Comparison of ENCODE assay signal across 30 cellular contexts in genomic region chr18:59372975-59373374, GRCh38. TPM values are rescaled to one million over a fixed set of nuclear protein-coding genes. Genes with fewer than 3 reads are reported as not detected.
"Had no signal": no experiment of that assay in that cellular context is flagged by ENCODE, and none has a peak within 500 bp of the region (broad histone marks: within the 10 kb centered on the region; RNA-seq: fewer than 3 reads in every experiment).

No MANE protein-coding gene starts in this region.

- H3K36me3 ChIP-seq: esophagus muscularis mucosa, gastroesophageal sphincter, heart left ventricle, lower lobe of right lung, neutrophil, pancreas, right lobe of liver, suprapubic skin, vagina had no signal

- H3K4me2 ChIP-seq: hepatocyte had no signal

- H3K27ac ChIP-seq: dorsolateral prefrontal cortex, epithelial cell of prostate, esophagus muscularis mucosa, foreskin keratinocyte, gastroesophageal sphincter, heart left ventricle, hepatocyte, lower lobe of right lung, neutrophil, pancreas, right lobe of liver, suprapubic skin, vagina had no signal

- H3K9me3 ChIP-seq: esophagus muscularis mucosa, gastroesophageal sphincter, lower lobe of right lung, neutrophil, pancreas, right lobe of liver, vagina had no signal

- H3K4me1 ChIP-seq: esophagus muscularis mucosa, foreskin keratinocyte, gastroesophageal sphincter, lower lobe of right lung, pancreas, right lobe of liver, suprapubic skin, vagina had no signal

- H3K4me3 ChIP-seq: dorsolateral prefrontal cortex, esophagus muscularis mucosa, gastroesophageal sphincter, heart left ventricle, hepatocyte, lower lobe of right lung, pancreas, right lobe of liver, suprapubic skin, vagina had no signal

- ATAC-seq: foreskin keratinocyte; gastroesophageal sphincter; heart left ventricle; left ventricle myocardium superior; lower lobe of right lung; naive thymus-derived CD8-positive, alpha-beta T cell; pancreas; right lobe of liver; stimulated activated naive CD8-positive, alpha-beta T cell treated with anti-CD3 and anti-CD28 coated beads, Interleukin-15, amount 100 ng/mL, for 72 hours had no signal

- H2AFZ ChIP-seq: hepatocyte had no signal

- DNase-seq: dorsolateral prefrontal cortex; effector CD4-positive, alpha-beta T cell; foreskin keratinocyte; heart left ventricle; left ventricle myocardium superior; lower lobe of right lung; naive thymus-derived CD8-positive, alpha-beta T cell; nephron progenitor cell; pancreas; right lobe of liver; small intestine; stimulated activated CD4-positive, alpha-beta T cell treated with anti-CD3 and anti-CD28 coated beads, Interleukin-1b, Interleukin-23, amount 100 ng/mL, for 48 hours; stimulated activated CD4-positive, alpha-beta T cell treated with anti-CD3 and anti-CD28 coated beads, Interleukin-4, amount 100 ng/mL, for 1 hour; stimulated activated CD8-positive, alpha-beta memory T cell treated with anti-CD3 and anti-CD28 coated beads, Interleukin-4, amount 100 ng/mL, for 48 hours; stimulated activated naive CD4-positive, alpha-beta T cell; stimulated activated naive CD8-positive, alpha-beta T cell treated with anti-CD3 and anti-CD28 coated beads, Interleukin-15, amount 100 ng/mL, for 72 hours; trophoblast cell had no signal

- H3K27me3 ChIP-seq: esophagus muscularis mucosa, pancreas, right lobe of liver, vagina had no signal

RNA-seq across cellular contexts. Expression of gene CPLX4, which starts 54.5 kb away (rescaled TPM):
- total RNA-seq: dorsolateral prefrontal cortex; esophagus muscularis mucosa; fibroblast of lung; foreskin keratinocyte; gastroesophageal sphincter; heart left ventricle; hepatocyte; left ventricle myocardium superior; lower lobe of right lung; mesenteric fat pad; myocyte; naive thymus-derived CD8-positive, alpha-beta T cell; posterior vena cava; pulmonary artery endothelial cell; suprapubic skin; ureter; vagina had no signal
- polyA plus RNA-seq: fibroblast of lung; foreskin keratinocyte; heart left ventricle; hepatocyte; naive thymus-derived CD8-positive, alpha-beta T cell; pancreas; small intestine had no signal
